16 cellular contexts compared by ENCODE assay signal in genomic region chr5:145996135-145996534, GRCh38. TPM values are rescaled to one million over a fixed set of nuclear protein-coding genes. Genes with fewer than 3 reads are reported as not detected.
"Had no signal": no experiment of that assay in that cellular context is flagged by ENCODE, and none has a peak within 500 bp of the region (broad histone marks: within the 10 kb centered on the region; RNA-seq: fewer than 3 reads in every experiment).

No MANE protein-coding gene starts in this region.

- H3K27ac Mint-ChIP-seq: activated CD4-positive, alpha-beta T cell treated with anti-CD3 and anti-CD28 coated beads, Interleukin-2, amount 10 ng/mL, durations not matched to agents 7 days and 5 days; activated naive CD8-positive, alpha-beta T cell treated with anti-CD3 and anti-CD28 coated beads for 36 hours; brain; naive B cell; T-helper 2 cell treated with Interferon-gamma antibody and Interleukin-4, amounts not matched to agents 5 μg/mL and 100 μg/mL, for 36 hours had no signal

- H3K27me3 Mint-ChIP-seq: central memory CD8-positive, alpha-beta T cell had no signal

- H3K4me3 Mint-ChIP-seq: activated CD4-positive, alpha-beta T cell treated with anti-CD3 and anti-CD28 coated beads, Interleukin-2, amount 10 ng/mL, durations not matched to agents 7 days and 5 days; activated naive CD8-positive, alpha-beta T cell treated with anti-CD3 and anti-CD28 coated beads for 36 hours; brain; central memory CD8-positive, alpha-beta T cell; naive B cell; T-helper 2 cell treated with Interferon-gamma antibody and Interleukin-4, amounts not matched to agents 5 μg/mL and 100 μg/mL, for 36 hours had no signal

- H3K4me3 ChIP-seq: heart left ventricle, ovary, stomach, testis, upper lobe of right lung had no signal

- H3K36me3 ChIP-seq: heart left ventricle, ovary, upper lobe of right lung had no signal

- H3K9me3 ChIP-seq: ovary, testis had no signal

- DNase-seq: activated CD4-positive, alpha-beta T cell treated with anti-CD3 and anti-CD28 coated beads, Interleukin-2, amount 10 ng/mL, durations not matched to agents 7 days and 5 days; activated CD8-positive, alpha-beta memory T cell treated with anti-CD3 and anti-CD28 coated beads for 24 hours; activated naive CD8-positive, alpha-beta T cell treated with anti-CD3 and anti-CD28 coated beads for 36 hours; cortex of kidney; effector CD8-positive, alpha-beta T cell; heart left ventricle; mammary epithelial cell; naive B cell; ovary; stimulated activated CD4-positive, alpha-beta T cell treated with anti-CD3 and anti-CD28 coated beads, Interleukin-1b, Interleukin-23, amount 100 ng/mL, for 48 hours; stomach; testis; upper lobe of right lung had no signal

- H3K4me1 Mint-ChIP-seq: activated CD4-positive, alpha-beta T cell treated with anti-CD3 and anti-CD28 coated beads, Interleukin-2, amount 10 ng/mL, durations not matched to agents 7 days and 5 days; activated naive CD8-positive, alpha-beta T cell treated with anti-CD3 and anti-CD28 coated beads for 36 hours; brain; central memory CD8-positive, alpha-beta T cell; naive B cell had no signal

- H3K27me3 ChIP-seq: heart left ventricle, ovary, stomach, testis, upper lobe of right lung had no signal

- H3K36me3 Mint-ChIP-seq: activated naive CD8-positive, alpha-beta T cell treated with anti-CD3 and anti-CD28 coated beads for 36 hours had no signal

RNA-seq across cellular contexts. Expression of gene SH3RF2, which starts 59.8 kb away (rescaled TPM):
- total RNA-seq: activated naive CD8-positive, alpha-beta T cell treated with anti-CD3 and anti-CD28 coated beads for 36 hours had no signal
